22 cellular contexts compared by ENCODE assay signal in genomic region chr4:60365176-60365575, GRCh38.
"Had no signal": no experiment of that assay in that cellular context is flagged by ENCODE, and none has a peak within 500 bp of the region (broad histone marks: within the 10 kb centered on the region; RNA-seq: fewer than 3 reads in every experiment).

No MANE protein-coding gene starts in this region.

- FAIRE-seq: colon, endothelial cell of umbilical vein, frontal cortex, islet of Langerhans, keratinocyte had no signal

- H3K79me2 ChIP-seq: hepatocyte had no signal

- H3K9me3 ChIP-seq: esophagus muscularis mucosa, gastroesophageal sphincter, left lung, lower lobe of right lung had no signal

- H3K4me1 ChIP-seq: esophagus muscularis mucosa, foreskin keratinocyte, gastroesophageal sphincter, heart left ventricle, left lung, lower lobe of right lung had no signal

- H3K36me3 ChIP-seq: esophagus muscularis mucosa, gastroesophageal sphincter, heart left ventricle, left lung, lower lobe of right lung had no signal

- H3K27ac ChIP-seq: coronary artery, dorsolateral prefrontal cortex, esophagus muscularis mucosa, foreskin keratinocyte, gastroesophageal sphincter, heart left ventricle, hepatocyte, left lung, lower lobe of right lung had no signal

- H3K4me3 ChIP-seq: coronary artery, dorsolateral prefrontal cortex, esophagus muscularis mucosa, gastroesophageal sphincter, heart left ventricle, hepatocyte, left lung, lower lobe of right lung, mucosa of descending colon had no signal

- ATAC-seq: foreskin keratinocyte, gastroesophageal sphincter, heart left ventricle, left cardiac atrium, left lung, left ventricle myocardium superior, lower lobe of right lung, mucosa of descending colon had no signal

- H3K4me2 ChIP-seq: hepatocyte had no signal

- H2AFZ ChIP-seq: hepatocyte had no signal

- DNase-seq: dermis blood vessel endothelial cell; dorsolateral prefrontal cortex; effector CD4-positive, alpha-beta T cell; effector memory CD4-positive, alpha-beta T cell; foreskin keratinocyte; heart left ventricle; hypothalamus; left cardiac atrium; left lung; left ventricle myocardium superior; lower lobe of right lung; mesenchymal stem cell; mucosa of descending colon had no signal

- H3K27me3 ChIP-seq: dorsolateral prefrontal cortex, esophagus muscularis mucosa, foreskin keratinocyte, gastroesophageal sphincter, heart left ventricle, hepatocyte, left lung had no signal
